ENCODE assay signal across 12 cellular contexts in the genomic region with DNA sequence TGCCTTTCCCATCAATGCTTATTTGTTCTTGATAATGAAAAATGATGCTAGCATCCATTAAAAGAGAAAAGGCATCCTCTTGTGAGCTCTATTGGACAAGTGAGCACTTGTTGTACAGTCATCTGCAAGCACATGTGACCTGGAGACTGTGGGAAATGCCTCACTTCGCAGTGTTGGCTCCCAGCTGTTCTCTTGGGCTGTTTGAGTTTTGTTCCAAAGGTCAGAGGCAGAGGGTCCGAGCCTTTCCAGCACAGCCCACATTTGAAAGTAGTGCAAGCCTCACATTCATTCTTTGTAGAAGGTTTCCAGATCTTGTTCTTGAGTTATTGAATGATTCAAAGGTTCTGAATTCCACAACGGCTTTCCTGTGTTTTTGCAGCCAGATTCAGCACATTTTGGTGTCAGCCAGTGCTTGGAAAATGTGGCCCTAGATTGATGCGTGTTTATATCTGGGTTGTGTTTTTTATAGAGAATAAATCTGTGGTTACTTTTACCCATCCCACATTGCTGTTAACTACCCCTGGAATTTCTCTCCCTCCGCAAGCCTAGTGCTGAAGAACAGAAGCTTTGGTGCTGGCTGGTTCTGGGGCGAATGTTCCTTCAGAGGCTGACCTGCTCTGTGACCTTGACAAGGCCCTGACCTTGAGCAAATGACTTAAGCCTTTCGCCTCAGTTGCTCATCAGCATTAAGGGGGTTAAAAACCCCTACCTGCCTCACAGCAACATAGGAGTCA. TPM values are rescaled to one million over a fixed set of nuclear protein-coding genes. Genes with fewer than 3 reads are reported as not detected.
DNase-seq lines count a peak whose midpoint lies in the region; ATAC-seq and TF ChIP-seq lines count a peak whose summit lies in the region.
"Had no signal": no experiment of that assay in that cellular context is flagged by ENCODE, and none has a peak within 500 bp of the region (broad histone marks: within the 10 kb centered on the region; RNA-seq: fewer than 3 reads in every experiment).

No MANE protein-coding gene starts in this region.

- POLR2A ChIA-PET in activated CD4-positive, alpha-beta memory T cell treated with anti-CD3 and anti-CD28 coated beads for 36 hours (lab: Charles Lee): no interaction called here

- ATAC-seq in natural killer cell (no peak), GM21360 (IDR thresholded peaks at IDR 0.05; ENCODE audit: unreplicated experiment) (no peak)

- DNase-seq in GM04503 (ENCODE audit: low read depth) (peak; percentile 21), NCI-H510A (lab: John Stamatoyannopoulos, UW) (peak; percentile 66), fibroblast of peridontal ligament (ENCODE audit: extremely low read depth) (peak; percentile 39), pons (ENCODE audit: low spot score) (peak; percentile 99), osteoblast (ENCODE audit: insufficient read length, low spot score, missing footprints) (no peak), natural killer cell (no peak)
- no peak for DNase-seq in activated CD4-positive, alpha-beta memory T cell treated with anti-CD3 and anti-CD28 coated beads for 36 hours
- DNase-seq: amniotic stem cell had no signal

- no peaks in the 10 kb centered on the region for H3K79me2 ChIP-seq in osteoblast (ENCODE audit: insufficient read depth, low read length)

- no peak overlapping the region for H3K4me3 ChIP-seq in osteoblast (ENCODE audit: insufficient read depth, low read length)

- H3K4me1 ChIP-seq in osteoblast (ENCODE audit: insufficient read depth, low read length): peaks cover 28% of the 10 kb centered on the region

- H3K9me3 Mint-ChIP-seq in natural killer cell: no peaks in the 10 kb centered on the region
- H3K9me3 Mint-ChIP-seq in activated CD4-positive, alpha-beta memory T cell treated with anti-CD3 and anti-CD28 coated beads for 36 hours: no peaks in the 10 kb centered on the region
- H3K9me3 Mint-ChIP-seq: IgD-negative memory B cell; T-helper 1 cell treated with Interleukin-12 subunit alpha and Interleukin-12 subunit beta and Interleukin-4 antibody, amounts not matched to agents 30 μg/mL and 1 μg/mL, for 36 hours had no signal

- H4K20me1 ChIP-seq in osteoblast (ENCODE audit: insufficient read depth, low read length): no peaks in the 10 kb centered on the region

- H3K4me2 ChIP-seq in osteoblast (ENCODE audit: insufficient read depth, low read length): no peak overlapping the region

- H2AFZ ChIP-seq in osteoblast (ENCODE audit: low read length): no peak overlapping the region

- no peak for TF ChIP-seq CTCF in osteoblast (IDR thresholded peaks at IDR 0.05; ENCODE audit: extremely low read depth, low read depth, low read length)
- TF ChIP-seq CTCF in natural killer cell (IDR thresholded peaks at IDR 0.05): no peak

- CTCF ChIA-PET in activated CD4-positive, alpha-beta memory T cell treated with anti-CD3 and anti-CD28 coated beads for 36 hours (lab: Charles Lee): interaction anchor here (0.7 kb wide), 1 partner anchor 230 kb away, joined by 4 read pairs; no protein-coding TSS in a partner anchor

- no peaks in the 10 kb centered on the region for H3K9me3 ChIP-seq in osteoblast (ENCODE audit: low read depth, low read length)

- no peak overlapping the region for H3K4me3 Mint-ChIP-seq in natural killer cell
- no peak overlapping the region for H3K4me3 Mint-ChIP-seq in activated CD4-positive, alpha-beta memory T cell treated with anti-CD3 and anti-CD28 coated beads for 36 hours
- H3K4me3 Mint-ChIP-seq: IgD-negative memory B cell; T-helper 1 cell treated with Interleukin-12 subunit alpha and Interleukin-12 subunit beta and Interleukin-4 antibody, amounts not matched to agents 30 μg/mL and 1 μg/mL, for 36 hours had no signal

- H3K27ac ChIP-seq in osteoblast (ENCODE audit: low read depth, low read length): no peak overlapping the region

- H3K27me3 ChIP-seq in osteoblast (ENCODE audit: insufficient read depth, low read length): peaks cover 6% of the 10 kb centered on the region

- H3K27ac Mint-ChIP-seq in natural killer cell: no peak overlapping the region
- H3K27ac Mint-ChIP-seq in activated CD4-positive, alpha-beta memory T cell treated with anti-CD3 and anti-CD28 coated beads for 36 hours: no peak overlapping the region
- H3K27ac Mint-ChIP-seq: IgD-negative memory B cell; T-helper 1 cell treated with Interleukin-12 subunit alpha and Interleukin-12 subunit beta and Interleukin-4 antibody, amounts not matched to agents 30 μg/mL and 1 μg/mL, for 36 hours had no signal

- intact Hi-C loops in natural killer cell (cut with micrococcal nuclease): no loop called here
- intact Hi-C loops in activated CD4-positive, alpha-beta memory T cell treated with anti-CD3 and anti-CD28 coated beads for 36 hours (cut with micrococcal nuclease): no loop called here

- no peaks in the 10 kb centered on the region for H3K36me3 ChIP-seq in osteoblast (ENCODE audit: insufficient read depth, low read length)

- H3K4me1 Mint-ChIP-seq in natural killer cell: peaks cover 0 to 4% of the 10 kb centered on the region in 2 donors
- peaks cover 8% of the 10 kb centered on the region for H3K4me1 Mint-ChIP-seq in activated CD4-positive, alpha-beta memory T cell treated with anti-CD3 and anti-CD28 coated beads for 36 hours (ENCODE audit: low read depth)

- H3K27me3 Mint-ChIP-seq in natural killer cell (ENCODE audit: low read depth in 2 of 2): peaks cover 3 to 8% of the 10 kb centered on the region in 2 donors
- H3K27me3 Mint-ChIP-seq in activated CD4-positive, alpha-beta memory T cell treated with anti-CD3 and anti-CD28 coated beads for 36 hours: peaks cover 4% of the 10 kb centered on the region
- H3K27me3 Mint-ChIP-seq: IgD-negative memory B cell had no signal

- H3K36me3 Mint-ChIP-seq in natural killer cell: no peaks in the 10 kb centered on the region
- no peaks in the 10 kb centered on the region for H3K36me3 Mint-ChIP-seq in activated CD4-positive, alpha-beta memory T cell treated with anti-CD3 and anti-CD28 coated beads for 36 hours
- H3K36me3 Mint-ChIP-seq: IgD-negative memory B cell had no signal

RNA-seq across cellular contexts. Expression of a gene that starts 49.8 kb away (rescaled TPM):
- total RNA-seq in osteoblast: 0.59 and 1.1 TPM in 2 replicates
- under 1 TPM in 1 of 3 donors, not detected in 2; 0.50 TPM for total RNA-seq in natural killer cell
- 1 to 10 TPM; 2.4 to 3.1 TPM for total RNA-seq in activated CD4-positive, alpha-beta memory T cell treated with anti-CD3 and anti-CD28 coated beads for 36 hours
- total RNA-seq: lung microvascular endothelial cell had no signal

RNA-seq across cellular contexts. Expression of a gene that starts 56.5 kb away (rescaled TPM):
- total RNA-seq in osteoblast (38.0 and 47.4 TPM in 2 replicates), natural killer cell (10 to 100 TPM; 21.2 to 27.3 (median 23.9) TPM)
- 10 to 100 TPM; 25.2 to 25.7 TPM for total RNA-seq in activated CD4-positive, alpha-beta memory T cell treated with anti-CD3 and anti-CD28 coated beads for 36 hours

Comparison
In these comparisons a context has a peak if more than half of its experiments do, and no peak if none do; other contexts are left out.
1. DNase-seq: peak in GM04503 (single experiment), NCI-H510A (single experiment), fibroblast of peridontal ligament (single experiment) and pons (single experiment); none in osteoblast (single experiment), natural killer cell (single experiment) and activated CD4-positive, alpha-beta memory T cell treated with anti-CD3 and anti-CD28 coated beads for 36 hours (single experiment).